1 cellular context compared by ENCODE assay signal in genomic region chr16:11742536-11743307, GRCh38.
TF ChIP-seq lines count a peak whose summit lies in the region.

Gene TXNDC11, minus strand, starts transcription at chr16:11742857. Its CDS starts 127 bp downstream, at chr16:11742730.

TF ChIP-seq in HepG2, 621 proteins besides CTCF, POLR2A, EP300 and RAD21 (continued from another document and continues in another):
- TF ChIP-seq, protein P1, sequence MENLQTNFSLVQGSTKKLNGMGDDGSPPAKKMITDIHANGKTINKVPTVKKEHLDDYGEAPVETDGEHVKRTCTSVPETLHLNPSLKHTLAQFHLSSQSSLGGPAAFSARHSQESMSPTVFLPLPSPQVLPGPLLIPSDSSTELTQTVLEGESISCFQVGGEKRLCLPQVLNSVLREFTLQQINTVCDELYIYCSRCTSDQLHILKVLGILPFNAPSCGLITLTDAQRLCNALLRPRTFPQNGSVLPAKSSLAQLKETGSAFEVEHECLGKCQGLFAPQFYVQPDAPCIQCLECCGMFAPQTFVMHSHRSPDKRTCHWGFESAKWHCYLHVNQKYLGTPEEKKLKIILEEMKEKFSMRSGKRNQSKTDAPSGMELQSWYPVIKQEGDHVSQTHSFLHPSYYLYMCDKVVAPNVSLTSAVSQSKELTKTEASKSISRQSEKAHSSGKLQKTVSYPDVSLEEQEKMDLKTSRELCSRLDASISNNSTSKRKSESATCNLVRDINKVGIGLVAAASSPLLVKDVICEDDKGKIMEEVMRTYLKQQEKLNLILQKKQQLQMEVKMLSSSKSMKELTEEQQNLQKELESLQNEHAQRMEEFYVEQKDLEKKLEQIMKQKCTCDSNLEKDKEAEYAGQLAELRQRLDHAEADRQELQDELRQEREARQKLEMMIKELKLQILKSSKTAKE (CRISPR knock-in tag; IDR thresholded peaks at IDR 0.05; ENCODE audit: borderline replicate concordance): peak; percentile 91
- TF ChIP-seq ZNF672 (CRISPR knock-in tag; IDR thresholded peaks at IDR 0.05) (no peak), ZNF296 (CRISPR knock-in tag; conservative IDR thresholded peaks at IDR 0.05) (peak; percentile 1), ZNF616 (CRISPR knock-in tag; IDR thresholded peaks at IDR 0.05; ENCODE audit: low read depth) (no peak; the same call in 1 of the 2 replicates), HOXA5 (CRISPR knock-in tag; IDR thresholded peaks at IDR 0.05) (peak; percentile 68; the same call in 1 of the 2 replicates), ZNF564 (CRISPR knock-in tag; IDR thresholded peaks at IDR 0.05) (peak; percentile 74), TERF1 (CRISPR knock-in tag; IDR thresholded peaks at IDR 0.05) (no peak; the same call in 1 of the 2 replicates), MXD1 (CRISPR knock-in tag; IDR thresholded peaks at IDR 0.05) (peak; percentile 86), CC2D1A (CRISPR knock-in tag; IDR thresholded peaks at IDR 0.05) (no peak), TAF15 (IDR thresholded peaks at IDR 0.05; ENCODE audit: low read depth, low read length, poor library complexity, severe bottlenecking) (peak; percentile 27), ZBTB39 (CRISPR knock-in tag; IDR thresholded peaks at IDR 0.05) (no peak), SNAPC4 (CRISPR knock-in tag; IDR thresholded peaks at IDR 0.05) (no peak; the same call in 1 of the 2 replicates), ZFP37 (CRISPR knock-in tag; IDR thresholded peaks at IDR 0.05; ENCODE audit: borderline replicate concordance) (peak; percentile 28; the same call in 1 of the 2 replicates), ELF1 (CRISPR knock-in tag; IDR thresholded peaks at IDR 0.05) (peak; percentile 84), CREB1 (IDR thresholded peaks at IDR 0.05) (peak; percentile 92), CREB1 (CRISPR knock-in tag; IDR thresholded peaks at IDR 0.05) (no peak), ZSCAN22 (CRISPR knock-in tag; IDR thresholded peaks at IDR 0.05) (peak; percentile 65; the same call in 1 of the 2 replicates), HOXD1 (CRISPR knock-in tag; IDR thresholded peaks at IDR 0.05) (no peak; the same call in 1 of the 2 replicates), RFXAP (CRISPR knock-in tag; IDR thresholded peaks at IDR 0.05; ENCODE audit: borderline replicate concordance) (peak; percentile 12; the same call in 1 of the 2 replicates), ZNF430 (CRISPR knock-in tag; IDR thresholded peaks at IDR 0.05) (peak; percentile 86), DNMT1 (CRISPR knock-in tag; IDR thresholded peaks at IDR 0.05) (peak; percentile 98), NR2F2 (IDR thresholded peaks at IDR 0.05; ENCODE audit: borderline replicate concordance, low read depth) (peak; percentile 16; the same call in 1 of the 2 replicates), MEIS1 (CRISPR knock-in tag; IDR thresholded peaks at IDR 0.05; ENCODE audit: borderline replicate concordance) (peak; percentile 95), ZFP41 (CRISPR knock-in tag; IDR thresholded peaks at IDR 0.05; ENCODE audit: borderline replicate concordance) (peak; percentile 29; the same call in 1 of the 2 replicates), SUZ12 (IDR thresholded peaks at IDR 0.05; ENCODE audit: low read depth, low read length) (no peak), IKZF5 (CRISPR knock-in tag; IDR thresholded peaks at IDR 0.05) (peak; percentile 96), ZNF776 (CRISPR knock-in tag; IDR thresholded peaks at IDR 0.05) (peak; percentile 79), TRIM24 (CRISPR knock-in tag; IDR thresholded peaks at IDR 0.05) (no peak), NR2F6 (IDR thresholded peaks at IDR 0.05) (peak; percentile 65), NR2F6 (CRISPR knock-in tag; IDR thresholded peaks at IDR 0.05) (peak; percentile 97), HNRNPL (IDR thresholded peaks at IDR 0.05; ENCODE audit: low read depth, low read length) (peak; percentile 60), DMAP1 (CRISPR knock-in tag; IDR thresholded peaks at IDR 0.05) (peak; percentile 76), ZNF17 (CRISPR knock-in tag; IDR thresholded peaks at IDR 0.05) (0 out of 2 replicates have a peak, but pooled peaks have one; percentile 40), ETS1 (CRISPR knock-in tag; IDR thresholded peaks at IDR 0.05) (peak; percentile 28; the same call in 1 of the 2 replicates), HIC2 (CRISPR knock-in tag; IDR thresholded peaks at IDR 0.05; ENCODE audit: low read depth) (peak; percentile 46; the same call in 1 of the 2 replicates), MAF1 (CRISPR knock-in tag; IDR thresholded peaks at IDR 0.05; ENCODE audit: borderline replicate concordance) (peak; percentile 81; the same call in 1 of the 2 replicates), ZNF451 (CRISPR knock-in tag; IDR thresholded peaks at IDR 0.05) (peak; percentile 90), SIN3B (IDR thresholded peaks at IDR 0.05; ENCODE audit: low read length) (peak; percentile 42; the same call in 1 of the 2 replicates), ARNT2 (CRISPR knock-in tag; IDR thresholded peaks at IDR 0.05; ENCODE audit: low read depth) (peak; percentile 89), ZNF83 (CRISPR knock-in tag; IDR thresholded peaks at IDR 0.05; ENCODE audit: borderline replicate concordance) (0 out of 2 replicates have a peak, but pooled peaks have one; percentile 30)
- TF ChIP-seq, protein P2, sequence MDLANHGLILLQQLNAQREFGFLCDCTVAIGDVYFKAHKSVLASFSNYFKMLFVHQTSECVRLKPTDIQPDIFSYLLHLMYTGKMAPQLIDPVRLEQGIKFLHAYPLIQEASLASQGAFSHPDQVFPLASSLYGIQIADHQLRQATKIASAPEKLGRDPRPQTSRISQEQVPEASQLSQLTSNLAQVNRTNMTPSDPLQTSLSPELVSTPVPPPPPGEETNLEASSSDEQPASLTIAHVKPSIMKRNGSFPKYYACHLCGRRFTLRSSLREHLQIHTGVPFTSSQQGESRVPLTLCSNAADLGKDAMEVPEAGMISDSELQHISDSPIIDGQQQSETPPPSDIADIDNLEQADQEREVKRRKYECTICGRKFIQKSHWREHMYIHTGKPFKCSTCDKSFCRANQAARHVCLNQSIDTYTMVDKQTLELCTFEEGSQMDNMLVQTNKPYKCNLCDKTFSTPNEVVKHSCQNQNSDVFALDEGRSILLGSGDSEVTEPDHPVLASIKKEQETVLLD (CRISPR knock-in tag; IDR thresholded peaks at IDR 0.05; ENCODE audit: low read depth): peak; percentile 97
- TF ChIP-seq, protein P3, sequence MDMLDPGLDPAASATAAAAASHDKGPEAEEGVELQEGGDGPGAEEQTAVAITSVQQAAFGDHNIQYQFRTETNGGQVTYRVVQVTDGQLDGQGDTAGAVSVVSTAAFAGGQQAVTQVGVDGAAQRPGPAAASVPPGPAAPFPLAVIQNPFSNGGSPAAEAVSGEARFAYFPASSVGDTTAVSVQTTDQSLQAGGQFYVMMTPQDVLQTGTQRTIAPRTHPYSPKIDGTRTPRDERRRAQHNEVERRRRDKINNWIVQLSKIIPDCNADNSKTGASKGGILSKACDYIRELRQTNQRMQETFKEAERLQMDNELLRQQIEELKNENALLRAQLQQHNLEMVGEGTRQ (IDR thresholded peaks at IDR 0.05; ENCODE audit: low read depth, low read length): 0 out of 2 replicates have a peak, but pooled peaks have one; percentile 8
- TF ChIP-seq, protein P3 (CRISPR knock-in tag; IDR thresholded peaks at IDR 0.05; ENCODE audit: borderline replicate concordance): no peak; the same call in 1 of the 2 replicates
